Comparison of ENCODE assay signal across 10 cellular contexts in the genomic region with DNA sequence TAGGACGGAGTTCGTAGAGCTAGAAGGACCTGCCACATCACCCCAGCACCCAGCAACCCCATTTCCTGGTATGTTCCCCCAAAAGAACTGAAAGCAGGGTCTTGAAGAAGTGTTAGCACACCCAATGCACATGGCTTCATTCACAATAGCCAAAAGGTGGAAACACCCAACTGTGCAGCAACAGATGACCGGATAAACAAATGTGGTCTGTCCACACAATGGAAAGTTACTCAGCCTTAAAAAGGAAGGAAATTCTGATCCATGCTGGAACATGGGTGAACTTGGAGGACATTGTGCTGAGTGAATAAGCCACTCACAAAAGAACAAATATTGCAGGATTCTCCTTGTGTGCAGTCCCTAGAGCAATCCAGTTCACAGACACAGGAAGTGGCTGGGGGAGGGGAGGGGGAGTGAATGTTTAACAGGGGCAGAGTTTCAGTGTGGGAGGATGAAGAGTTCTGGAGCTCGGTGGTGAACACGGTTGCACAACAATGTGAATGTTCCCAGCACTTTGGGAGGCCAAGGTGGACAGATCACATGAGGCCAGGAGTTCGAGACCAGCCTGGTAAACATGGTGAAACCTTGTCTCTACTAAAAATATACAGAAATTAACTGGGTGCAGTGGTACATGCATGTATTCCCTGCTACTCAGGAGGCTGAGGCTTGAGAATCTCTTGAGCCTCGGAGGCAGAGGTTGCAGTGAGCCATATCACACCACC.
DNase-seq lines count a peak whose midpoint lies in the region; ATAC-seq and TF ChIP-seq lines count a peak whose summit lies in the region.
"Had no signal": no experiment of that assay in that cellular context is flagged by ENCODE, and none has a peak within 500 bp of the region (broad histone marks: within the 10 kb centered on the region; RNA-seq: fewer than 3 reads in every experiment).

No MANE protein-coding gene starts in this region.

- H4K20me1 ChIP-seq in PC-3 (ENCODE audit: low read length): no peaks in the 10 kb centered on the region; the same call in 1 of the 2 replicates

- DNase-seq in COLO668 (lab: John Stamatoyannopoulos, UW; ENCODE audit: unreplicated experiment): peak; percentile 55
- DNase-seq in PC-3: peak; percentile 15
- peak; percentile 75 for DNase-seq in left kidney (ENCODE audit: low read depth, low spot score)
- no peak for DNase-seq in suprapubic skin (ENCODE audit: low spot score in 2 of 2)
- no peak for DNase-seq in stimulated activated CD4-positive, alpha-beta T cell treated with anti-CD3 and anti-CD28 coated beads, Interleukin-1b, Interleukin-23, amount 100 ng/mL, for 48 hours
- DNase-seq in BE2C: no peak
- DNase-seq: glutamatergic neuron, trophoblast cell had no signal

- no peak overlapping the region for H3K4me2 ChIP-seq in PC-3 (ENCODE audit: low read length)

- 73% methylated on average over 7 of the region's 7 CpGs for WGBS in suprapubic skin

- no peaks in the 10 kb centered on the region for H3K27me3 ChIP-seq in PC-3 (ENCODE audit: low read length)
- peaks cover 3% of the 10 kb centered on the region for H3K27me3 ChIP-seq in suprapubic skin
- H3K27me3 ChIP-seq in BE2C: no peaks in the 10 kb centered on the region

- H3K9me3 ChIP-seq in PC-3 (ENCODE audit: low read length) (no peaks in the 10 kb centered on the region), suprapubic skin (no peaks in the 10 kb centered on the region), BE2C (no peaks in the 10 kb centered on the region)

- no peak overlapping the region for H2AFZ ChIP-seq in PC-3 (ENCODE audit: low read length)

- no peak for TF ChIP-seq EP300 in suprapubic skin (IDR thresholded peaks at IDR 0.05)

- TF ChIP-seq POLR2A in suprapubic skin (IDR thresholded peaks at IDR 0.05): no peak

- BruUV-seq in PC-3 (replicated peaks; lab: Mats Ljungman, UMichigan): no TSS peak

- POLR2A ChIA-PET in PC-3 (lab: Charles Lee; ENCODE audit: unreplicated experiment): no interaction called here

- H3K79me2 ChIP-seq in PC-3 (ENCODE audit: low read length): peaks cover 63% of the 10 kb centered on the region

- no peak overlapping the region for H3K9ac ChIP-seq in PC-3 (ENCODE audit: low read length)

- intact Hi-C loops in PC-3 (cut with micrococcal nuclease): no loop called here

- no peaks in the 10 kb centered on the region for H3K36me3 ChIP-seq in PC-3 (ENCODE audit: low read depth, low read length)
- no peaks in the 10 kb centered on the region for H3K36me3 ChIP-seq in suprapubic skin
- no peaks in the 10 kb centered on the region for H3K36me3 ChIP-seq in BE2C

- H3K4me3 ChIP-seq in PC-3 (ENCODE audit: low read length) (no peak overlapping the region), suprapubic skin (no peak overlapping the region), BE2C (ENCODE audit: low read depth, low read length) (no peak overlapping the region)

- CTCF ChIA-PET in PC-3 (lab: Charles Lee): no interaction called here

- ATAC-seq in GM21825 (IDR thresholded peaks at IDR 0.05; ENCODE audit: unreplicated experiment) (peak; percentile 60), PC-3 (no peak; the same call in 1 of the 2 replicates), GM19351 (IDR thresholded peaks at IDR 0.05; ENCODE audit: unreplicated experiment) (no peak)

- H3F3A ChIP-seq in PC-3 (ENCODE audit: low read length, unreplicated experiment): no peaks in the 10 kb centered on the region

- no peaks in the 10 kb centered on the region for H3K9me2 ChIP-seq in PC-3 (replicated peaks; ENCODE audit: low read length)

- H3K27ac ChIP-seq in PC-3 (ENCODE audit: low read length): no peak overlapping the region
- H3K27ac ChIP-seq in suprapubic skin: no peak overlapping the region

- TF ChIP-seq CTCF in PC-3 (conservative IDR thresholded peaks at IDR 0.05; ENCODE audit: low read depth, low read length) (no peak), suprapubic skin (IDR thresholded peaks at IDR 0.05) (no peak), BE2C (IDR thresholded peaks at IDR 0.05; ENCODE audit: low read depth, low read length) (no peak)

- H3K4me1 ChIP-seq in PC-3 (ENCODE audit: insufficient read depth, low read length) (no peaks in the 10 kb centered on the region; the same call in 1 of the 2 replicates), suprapubic skin (peaks cover 7% of the 10 kb centered on the region), BE2C (no peaks in the 10 kb centered on the region)

Comparison
In these comparisons a context has a peak if more than half of its experiments do, and no peak if none do; other contexts are left out.
1. DNase-seq: peak in COLO668 (single experiment), PC-3 (single experiment) and left kidney (single experiment); none in suprapubic skin (0 of 2), stimulated activated CD4-positive, alpha-beta T cell treated with anti-CD3 and anti-CD28 coated beads, Interleukin-1b, Interleukin-23, amount 100 ng/mL, for 48 hours (single experiment) and BE2C (single experiment).